8 cellular contexts compared by ENCODE assay signal in the genomic region with DNA sequence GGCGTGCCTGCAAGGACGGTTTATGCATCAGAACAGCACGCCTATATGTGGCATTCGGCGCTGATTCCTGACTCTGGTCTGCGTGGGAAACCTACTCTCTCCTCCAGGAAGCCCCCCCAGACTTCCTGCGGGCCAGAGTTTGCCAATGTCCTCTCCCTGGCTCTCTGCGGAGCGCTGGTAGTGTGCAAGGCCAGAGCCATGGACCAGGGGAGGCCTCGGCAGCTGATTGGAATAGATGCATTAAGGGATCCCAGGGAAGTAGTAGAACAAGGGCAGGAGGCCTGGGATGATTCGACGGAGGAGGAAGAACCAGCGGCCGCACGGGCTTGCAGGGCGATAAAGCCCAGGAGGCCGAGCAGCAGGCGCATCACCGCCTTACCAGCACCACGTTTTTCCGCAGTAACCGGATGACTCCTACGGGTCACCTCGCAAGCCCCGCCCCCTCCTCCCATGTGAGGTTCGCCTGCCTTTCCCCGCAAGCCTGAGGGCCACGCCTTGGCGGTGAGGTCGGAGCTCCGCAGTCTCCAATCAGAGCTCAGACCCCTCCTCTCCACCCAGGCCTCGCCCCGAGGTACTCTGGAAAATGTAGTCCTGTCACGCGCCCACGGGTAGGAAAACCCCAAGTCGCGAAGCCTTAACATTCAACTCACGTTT. TPM values are rescaled to one million over a fixed set of nuclear protein-coding genes. Genes with fewer than 3 reads are reported as not detected.
A peak's percentile ranks its signal among the peaks of the same experiment; 100 is the strongest.
DNase-seq lines count a peak whose midpoint lies in the region; ATAC-seq and TF ChIP-seq lines count a peak whose summit lies in the region.

No MANE protein-coding gene starts in this region.

- H3K27ac ChIP-seq in uterus = no peak overlapping the region

- TF ChIP-seq POLR2A in uterus (IDR thresholded peaks at IDR 0.05) = no peak

- no peaks in the 10 kb centered on the region for H3K36me3 ChIP-seq in uterus

- H3K4me3 ChIP-seq in AG10803 (ENCODE audit: low read length) = no peak overlapping the region
- H3K4me3 ChIP-seq in uterus = no peak overlapping the region

- H3K4me1 ChIP-seq in uterus = peaks cover 0 to 19% of the 10 kb centered on the region in 2 donors

- no peaks in the 10 kb centered on the region for H3K27me3 ChIP-seq in uterus

- TF ChIP-seq CTCF in AG10803 (conservative IDR thresholded peaks at IDR 0.05; ENCODE audit: low read length) (no peak), uterus (IDR thresholded peaks at IDR 0.05) (no peak)

- intact Hi-C loops in posterior vena cava (cut with DNase I) = no loop called here
- intact Hi-C loops in uterus (cut with DNase I; ENCODE audit: low total_unique reads) = no loop called here

- peak; percentile 62 for DNase-seq in AG10803 (ENCODE audit: low read depth)
- peak; percentile 44 for DNase-seq in NCI-H1048 (lab: John Stamatoyannopoulos, UW)
- peak; percentile 62 for DNase-seq in activated T-cell treated with anti-CD3 and anti-CD28 coated beads for 4 hours
- peak; percentile 67 for DNase-seq in germinal center (ENCODE audit: low spot score)
- peak; percentile 86 for DNase-seq in posterior vena cava (ENCODE audit: low spot score)
- DNase-seq in uterus = peak; percentile 82 to 86

- no peaks in the 10 kb centered on the region for H3K9me3 ChIP-seq in uterus

- ATAC-seq in HG03175 (IDR thresholded peaks at IDR 0.05; ENCODE audit: unreplicated experiment) (no peak), HG03342 (IDR thresholded peaks at IDR 0.05; ENCODE audit: unreplicated experiment) (no peak)

RNA-seq across cellular contexts. Expression of a gene that starts 5.0 kb away (rescaled TPM):
- total RNA-seq in posterior vena cava (10 to 100 TPM in 1 of 2 donors, 1 to 10 TPM in 1; 8.5 to 12.5 TPM), uterus (100 to 1,000 TPM in 1 of 4 donors, 10 to 100 TPM in 1, 1 to 10 TPM in 2; 1.5 to 105 (median 10.9) TPM)

RNA-seq across cellular contexts. Expression of a gene that starts 8.6 kb away (rescaled TPM):
- under 1 TPM; 0.19 to 0.37 TPM for total RNA-seq in posterior vena cava
- 1 to 10 TPM in 2 of 4 donors, not detected in 2; 4.0 to 6.5 TPM for total RNA-seq in uterus

RNA-seq across cellular contexts. Expression of a gene that starts 42.1 kb away (rescaled TPM):
- total RNA-seq in posterior vena cava (not detected), uterus (not detected)
